In genomic region chr6:129744201-129744879, GRCh38 we compare ENCODE assay signal across 1 cellular context.
TF ChIP-seq lines count a peak whose summit lies in the region.

No MANE protein-coding gene starts in this region.

TF ChIP-seq in HEK293, 187 proteins besides CTCF, POLR2A, EP300 and RAD21 (continued from another document and continues in another):
- no peak for TF ChIP-seq ZNF214 (tag by site-specific recombination; IDR thresholded peaks at IDR 0.05; ENCODE audit: borderline replicate concordance)
- no peak for TF ChIP-seq HIC1 (tag by site-specific recombination; IDR thresholded peaks at IDR 0.05)
- TF ChIP-seq ZNF473 (tag by site-specific recombination; IDR thresholded peaks at IDR 0.05) = no peak
- TF ChIP-seq IKZF3 (tag by site-specific recombination; IDR thresholded peaks at IDR 0.05) = 0 out of 2 replicates have a peak, but pooled peaks have one; percentile 17
- TF ChIP-seq ZBTB1 (tag by site-specific recombination; IDR thresholded peaks at IDR 0.05) = no peak
- TF ChIP-seq ZNF692 (tag by site-specific recombination; IDR thresholded peaks at IDR 0.05) = peak; percentile 89
- no peak for TF ChIP-seq ZNF391 (tag by site-specific recombination; IDR thresholded peaks at IDR 0.05; ENCODE audit: borderline replicate concordance, low read depth)
- TF ChIP-seq SP3 (tag by site-specific recombination; IDR thresholded peaks at IDR 0.05) = no peak
- no peak for TF ChIP-seq ZNF10 (tag by site-specific recombination; IDR thresholded peaks at IDR 0.05)
- TF ChIP-seq ZEB2 (tag by site-specific recombination; IDR thresholded peaks at IDR 0.05) = peak; percentile 76
- no peak for TF ChIP-seq ZNF621 (tag by site-specific recombination; IDR thresholded peaks at IDR 0.05)
- peak; percentile 93 for TF ChIP-seq TRIM28 (IDR thresholded peaks at IDR 0.05; ENCODE audit: borderline replicate concordance, low read length)
- TF ChIP-seq ZNF639 (tag by site-specific recombination; IDR thresholded peaks at IDR 0.05) = peak; percentile 59; the same call in 1 of the 2 replicates
- no peak for TF ChIP-seq ZNF362 (tag by site-specific recombination; IDR thresholded peaks at IDR 0.05)
- no peak for TF ChIP-seq ZBTB6 (tag by site-specific recombination; IDR thresholded peaks at IDR 0.05)
- TF ChIP-seq REST (tag by site-specific recombination; IDR thresholded peaks at IDR 0.05) = peak; percentile 53; the same call in 1 of the 2 replicates
- TF ChIP-seq INSM2 (tag by site-specific recombination; IDR thresholded peaks at IDR 0.05) = no peak; the same call in 1 of the 2 replicates
- no peak; the same call in 1 of the 2 replicates for TF ChIP-seq ZNF654 (tag by site-specific recombination; IDR thresholded peaks at IDR 0.05; ENCODE audit: low read depth)
- no peak for TF ChIP-seq ZNF112 (tag by site-specific recombination; IDR thresholded peaks at IDR 0.05)
- TF ChIP-seq ZNF600 (tag by site-specific recombination; IDR thresholded peaks at IDR 0.05) = peak; percentile 78
- peak; percentile 69; the same call in 1 of the 2 replicates for TF ChIP-seq ZNF18 (tag by site-specific recombination; IDR thresholded peaks at IDR 0.05)
- TF ChIP-seq ZNF670 (tag by site-specific recombination; IDR thresholded peaks at IDR 0.05; ENCODE audit: low read depth) = no peak
- no peak for TF ChIP-seq ZNF660 (tag by site-specific recombination; IDR thresholded peaks at IDR 0.05)
- peak; percentile 36; the same call in 1 of the 2 replicates for TF ChIP-seq ZNF24 (tag by site-specific recombination; IDR thresholded peaks at IDR 0.05)
- peak; percentile 88 for TF ChIP-seq SP7 (tag by site-specific recombination; IDR thresholded peaks at IDR 0.05)
- no peak for TF ChIP-seq ZNF530 (tag by site-specific recombination; IDR thresholded peaks at IDR 0.05; ENCODE audit: low read depth)
- TF ChIP-seq ZNF221 (tag by site-specific recombination; IDR thresholded peaks at IDR 0.05; ENCODE audit: borderline replicate concordance) = no peak
- TF ChIP-seq ZNF514 (tag by site-specific recombination; IDR thresholded peaks at IDR 0.05) = no peak
- 0 out of 2 replicates have a peak, but pooled peaks have one; percentile 11 for TF ChIP-seq MYNN (tag by site-specific recombination; IDR thresholded peaks at IDR 0.05; ENCODE audit: borderline replicate concordance)
- TF ChIP-seq ZNF423 (tag by site-specific recombination; IDR thresholded peaks at IDR 0.05) = no peak
- no peak for TF ChIP-seq ZNF510 (tag by site-specific recombination; IDR thresholded peaks at IDR 0.05; ENCODE audit: insufficient replicate concordance)
- TF ChIP-seq ZNF211 (tag by site-specific recombination; IDR thresholded peaks at IDR 0.05; ENCODE audit: low read depth) = no peak
- TF ChIP-seq ZFP69B (tag by site-specific recombination; IDR thresholded peaks at IDR 0.05) = peak; percentile 66; the same call in 1 of the 2 replicates
- no peak for TF ChIP-seq ZBTB8A (tag by site-specific recombination; IDR thresholded peaks at IDR 0.05)
- no peak for TF ChIP-seq AEBP2 (tag by site-specific recombination; IDR thresholded peaks at IDR 0.05; ENCODE audit: borderline replicate concordance)
- TF ChIP-seq PRDM10 (tag by site-specific recombination; IDR thresholded peaks at IDR 0.05) = peak; percentile 69
- no peak for TF ChIP-seq ZNF561 (tag by site-specific recombination; IDR thresholded peaks at IDR 0.05; ENCODE audit: borderline replicate concordance)
- no peak for TF ChIP-seq ZNF174 (tag by site-specific recombination; IDR thresholded peaks at IDR 0.05)
- TF ChIP-seq ZNF792 (tag by site-specific recombination; IDR thresholded peaks at IDR 0.05) = no peak
- no peak for TF ChIP-seq ZNF596 (tag by site-specific recombination; IDR thresholded peaks at IDR 0.05)
